In genomic region chr9:105127863-105128220, GRCh38 we compare ENCODE assay signal across 9 cellular contexts.
A peak's percentile ranks its signal among the peaks of the same experiment; 100 is the strongest.
DNase-seq lines count a peak whose midpoint lies in the region; ATAC-seq lines count a peak whose summit lies in the region.
"Had no signal": no experiment of that assay in that cellular context is flagged by ENCODE, and none has a peak within 500 bp of the region (broad histone marks: within the 10 kb centered on the region; RNA-seq: fewer than 3 reads in every experiment).

No MANE protein-coding gene starts in this region.

- H3K9me3 Mint-ChIP-seq in activated CD4-positive, alpha-beta T cell treated with anti-CD3 and anti-CD28 coated beads, Interleukin-2, amount 10 ng/mL, durations not matched to agents 7 days and 5 days = no peaks in the 10 kb centered on the region
- H3K9me3 Mint-ChIP-seq in immature natural killer cell = no peaks in the 10 kb centered on the region

- CTCF ChIA-PET in activated CD4-positive, alpha-beta T cell treated with anti-CD3 and anti-CD28 coated beads, Interleukin-2, amount 10 ng/mL, durations not matched to agents 7 days and 5 days (lab: Charles Lee) = interaction anchor here (0.7 to 1.5 kb wide), 6 partner anchors 8 to 200 kb away, joined by 3 to 6 read pairs (median 4); no protein-coding TSS in a partner anchor

- no peak overlapping the region for H3K27ac Mint-ChIP-seq in activated CD4-positive, alpha-beta T cell treated with anti-CD3 and anti-CD28 coated beads, Interleukin-2, amount 10 ng/mL, durations not matched to agents 7 days and 5 days
- peak overlapping the region in 5 of 6 donors; percentile 6 to 34 (median 19) for H3K27ac Mint-ChIP-seq in immature natural killer cell

- no peak overlapping the region for H3K4me3 Mint-ChIP-seq in activated CD4-positive, alpha-beta T cell treated with anti-CD3 and anti-CD28 coated beads, Interleukin-2, amount 10 ng/mL, durations not matched to agents 7 days and 5 days
- peak overlapping the region; percentile 31 to 64 (median 40) for H3K4me3 Mint-ChIP-seq in immature natural killer cell

- peaks cover 32% of the 10 kb centered on the region for H3K4me1 Mint-ChIP-seq in activated CD4-positive, alpha-beta T cell treated with anti-CD3 and anti-CD28 coated beads, Interleukin-2, amount 10 ng/mL, durations not matched to agents 7 days and 5 days
- H3K4me1 Mint-ChIP-seq in immature natural killer cell = peaks cover 25 to 36% of the 10 kb centered on the region in 2 donors

- no peak overlapping the region for H3K27ac ChIP-seq in caudate nucleus (ENCODE audit: low read depth, low read length)

- ATAC-seq in GM21367 (IDR thresholded peaks at IDR 0.05; ENCODE audit: unreplicated experiment) (peak; percentile 100), HG03565 (IDR thresholded peaks at IDR 0.05; ENCODE audit: unreplicated experiment) (peak; percentile 99)

- in situ Hi-C loops in G401 (cut with HindIII; ENCODE audit: low sequenced_read_pairs) = no loop called here

- DNase-seq in EH (ENCODE audit: low read depth) (peak; percentile 71), immature natural killer cell (peak; percentile 67 to 74 (median 73)), caudate nucleus (lab: John Stamatoyannopoulos, UW) (no peak), G401 (ENCODE audit: low spot score) (no peak), retina (no peak)
- peak; percentile 85 for DNase-seq in activated CD4-positive, alpha-beta T cell treated with anti-CD3 and anti-CD28 coated beads, Interleukin-2, amount 10 ng/mL, durations not matched to agents 7 days and 5 days
- DNase-seq: heart right ventricle had no signal

- no peaks in the 10 kb centered on the region for H3K36me3 Mint-ChIP-seq in activated CD4-positive, alpha-beta T cell treated with anti-CD3 and anti-CD28 coated beads, Interleukin-2, amount 10 ng/mL, durations not matched to agents 7 days and 5 days (ENCODE audit: low read depth)
- H3K36me3 Mint-ChIP-seq in immature natural killer cell = no peaks in the 10 kb centered on the region

- peaks cover 24% of the 10 kb centered on the region for H3K27me3 Mint-ChIP-seq in activated CD4-positive, alpha-beta T cell treated with anti-CD3 and anti-CD28 coated beads, Interleukin-2, amount 10 ng/mL, durations not matched to agents 7 days and 5 days
- peaks cover 3 to 8% (median 5%) of the 10 kb centered on the region in 3 donors for H3K27me3 Mint-ChIP-seq in immature natural killer cell (ENCODE audit: low read depth in 3 of 3)

- POLR2A ChIA-PET in activated CD4-positive, alpha-beta T cell treated with anti-CD3 and anti-CD28 coated beads, Interleukin-2, amount 10 ng/mL, durations not matched to agents 7 days and 5 days (lab: Charles Lee) = no interaction called here

Comparison
In these comparisons a context has a peak if more than half of its experiments do, and no peak if none do; other contexts are left out.
1. DNase-seq: peak in EH (single experiment), activated CD4-positive, alpha-beta T cell treated with anti-CD3 and anti-CD28 coated beads, Interleukin-2, amount 10 ng/mL, durations not matched to agents 7 days and 5 days (single experiment) and immature natural killer cell (3 of 3); none in caudate nucleus (0 of 61), G401 (single experiment) and retina (single experiment).